ENCODE assay signal across 2 cellular contexts in the genomic region with DNA sequence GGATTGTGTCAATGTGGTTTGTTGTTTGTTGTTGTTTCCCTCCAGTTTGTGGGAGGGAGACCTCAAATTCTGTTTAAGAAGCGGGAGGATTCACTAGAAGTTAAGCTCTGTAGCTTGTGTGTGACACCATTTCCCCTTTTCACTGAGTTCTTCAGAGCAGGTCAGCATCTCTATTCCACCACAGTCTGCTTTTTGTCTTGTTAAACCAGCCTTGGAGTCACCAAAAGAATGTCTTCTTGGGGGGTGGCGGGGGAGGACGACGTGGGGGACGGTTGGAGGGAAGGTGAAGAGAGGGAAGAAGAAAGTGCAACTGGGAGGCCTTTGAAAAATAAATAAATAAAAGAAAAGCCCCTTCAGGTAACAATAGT.
TF ChIP-seq lines count a peak whose summit lies in the region.

No MANE protein-coding gene starts in this region.

TF ChIP-seq in GM12878, 131 proteins besides CTCF, POLR2A, EP300 and RAD21 (continued from another document):
- peak; percentile 56 for TF ChIP-seq SPI1 (IDR thresholded peaks at IDR 0.05; ENCODE audit: borderline replicate concordance, insufficient read depth, low read depth, low read length)

TF ChIP-seq in neural cell, 6 proteins besides CTCF, POLR2A, EP300 and RAD21 (continued from another document):
- TF ChIP-seq, protein P1, sequence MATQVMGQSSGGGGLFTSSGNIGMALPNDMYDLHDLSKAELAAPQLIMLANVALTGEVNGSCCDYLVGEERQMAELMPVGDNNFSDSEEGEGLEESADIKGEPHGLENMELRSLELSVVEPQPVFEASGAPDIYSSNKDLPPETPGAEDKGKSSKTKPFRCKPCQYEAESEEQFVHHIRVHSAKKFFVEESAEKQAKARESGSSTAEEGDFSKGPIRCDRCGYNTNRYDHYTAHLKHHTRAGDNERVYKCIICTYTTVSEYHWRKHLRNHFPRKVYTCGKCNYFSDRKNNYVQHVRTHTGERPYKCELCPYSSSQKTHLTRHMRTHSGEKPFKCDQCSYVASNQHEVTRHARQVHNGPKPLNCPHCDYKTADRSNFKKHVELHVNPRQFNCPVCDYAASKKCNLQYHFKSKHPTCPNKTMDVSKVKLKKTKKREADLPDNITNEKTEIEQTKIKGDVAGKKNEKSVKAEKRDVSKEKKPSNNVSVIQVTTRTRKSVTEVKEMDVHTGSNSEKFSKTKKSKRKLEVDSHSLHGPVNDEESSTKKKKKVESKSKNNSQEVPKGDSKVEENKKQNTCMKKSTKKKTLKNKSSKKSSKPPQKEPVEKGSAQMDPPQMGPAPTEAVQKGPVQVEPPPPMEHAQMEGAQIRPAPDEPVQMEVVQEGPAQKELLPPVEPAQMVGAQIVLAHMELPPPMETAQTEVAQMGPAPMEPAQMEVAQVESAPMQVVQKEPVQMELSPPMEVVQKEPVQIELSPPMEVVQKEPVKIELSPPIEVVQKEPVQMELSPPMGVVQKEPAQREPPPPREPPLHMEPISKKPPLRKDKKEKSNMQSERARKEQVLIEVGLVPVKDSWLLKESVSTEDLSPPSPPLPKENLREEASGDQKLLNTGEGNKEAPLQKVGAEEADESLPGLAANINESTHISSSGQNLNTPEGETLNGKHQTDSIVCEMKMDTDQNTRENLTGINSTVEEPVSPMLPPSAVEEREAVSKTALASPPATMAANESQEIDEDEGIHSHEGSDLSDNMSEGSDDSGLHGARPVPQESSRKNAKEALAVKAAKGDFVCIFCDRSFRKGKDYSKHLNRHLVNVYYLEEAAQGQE (IDR thresholded peaks at IDR 0.05; ENCODE audit: borderline replicate concordance) = peak; percentile 8
- TF ChIP-seq TAF1 (IDR thresholded peaks at IDR 0.05; ENCODE audit: low read depth) (no peak), MXI1 (conservative IDR thresholded peaks at IDR 0.05; ENCODE audit: poor library complexity, severe bottlenecking) (no peak), POLR2AphosphoS5 (IDR thresholded peaks at IDR 0.05) (no peak)
